Comparison of ENCODE assay signal across 8 cellular contexts in the genomic region with DNA sequence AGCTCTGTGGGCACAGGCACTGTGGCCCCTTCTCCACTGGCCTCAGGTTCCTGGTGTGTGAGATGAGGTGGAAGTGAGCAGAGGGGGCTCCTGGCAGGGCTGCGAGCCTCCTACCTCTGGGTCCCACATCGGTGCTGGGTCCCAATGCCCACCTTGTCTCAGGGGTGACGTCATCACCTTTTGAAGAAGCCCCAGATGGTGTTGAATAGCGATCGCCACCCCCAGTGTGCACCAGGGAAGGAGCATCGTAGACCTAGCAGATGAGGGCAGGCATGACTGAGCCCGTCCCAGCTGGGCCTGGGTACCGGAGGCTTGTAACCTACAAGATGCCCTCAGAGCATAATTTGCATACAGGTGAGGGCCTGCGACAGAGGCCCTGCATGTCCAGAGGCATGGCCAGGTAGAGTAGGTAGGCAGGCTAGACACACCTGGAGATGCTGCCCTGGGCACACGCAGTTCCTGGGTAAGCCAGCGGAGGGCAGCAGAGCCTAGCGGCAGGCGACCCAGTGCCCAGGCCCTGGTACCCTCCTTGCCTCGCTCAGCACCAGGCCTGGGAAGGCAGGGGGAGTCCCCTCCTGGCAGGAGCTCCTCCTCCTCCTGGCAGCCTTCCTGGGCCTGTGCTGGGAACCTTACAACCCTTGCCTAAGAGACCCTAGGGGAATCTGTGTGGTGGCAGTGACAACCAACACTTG. TPM values are rescaled to one million over a fixed set of nuclear protein-coding genes. Genes with fewer than 3 reads are reported as not detected.
A peak's percentile ranks its signal among the peaks of the same experiment; 100 is the strongest.
DNase-seq lines count a peak whose midpoint lies in the region; ATAC-seq lines count a peak whose summit lies in the region.

No MANE protein-coding gene starts in this region.

- ATAC-seq in activated CD8-positive, alpha-beta T cell treated with anti-CD3 and anti-CD28 coated beads, Interleukin-2, amount 10 ng/mL, durations not matched to agents 7 days and 5 days: peak; percentile 84
- no peak for ATAC-seq in GM21381 (IDR thresholded peaks at IDR 0.05; ENCODE audit: unreplicated experiment)

- H3K4me3 Mint-ChIP-seq in activated CD8-positive, alpha-beta T cell treated with anti-CD3 and anti-CD28 coated beads, Interleukin-2, amount 10 ng/mL, durations not matched to agents 7 days and 5 days: no peak overlapping the region

- CTCF ChIA-PET in activated CD8-positive, alpha-beta T cell treated with anti-CD3 and anti-CD28 coated beads, Interleukin-2, amount 10 ng/mL, durations not matched to agents 7 days and 5 days (lab: Charles Lee): interaction anchor here (0.6 to 4.1 kb wide), 8 partner anchors 18 to 570 kb away, joined by 3 to 23 read pairs (median 4); no protein-coding TSS in a partner anchor

- H3K27ac Mint-ChIP-seq in activated CD8-positive, alpha-beta T cell treated with anti-CD3 and anti-CD28 coated beads, Interleukin-2, amount 10 ng/mL, durations not matched to agents 7 days and 5 days: no peak overlapping the region

- no peaks in the 10 kb centered on the region for H3K36me3 Mint-ChIP-seq in activated CD8-positive, alpha-beta T cell treated with anti-CD3 and anti-CD28 coated beads, Interleukin-2, amount 10 ng/mL, durations not matched to agents 7 days and 5 days (ENCODE audit: low read depth)

- no peaks in the 10 kb centered on the region for H3K9me3 Mint-ChIP-seq in activated CD8-positive, alpha-beta T cell treated with anti-CD3 and anti-CD28 coated beads, Interleukin-2, amount 10 ng/mL, durations not matched to agents 7 days and 5 days (ENCODE audit: insufficient read depth)

- POLR2A ChIA-PET in activated CD8-positive, alpha-beta T cell treated with anti-CD3 and anti-CD28 coated beads, Interleukin-2, amount 10 ng/mL, durations not matched to agents 7 days and 5 days (lab: Charles Lee): no interaction called here

- DNase-seq in COR-L47 (lab: John Stamatoyannopoulos, UW) (peak; percentile 38), HCEC 1CT (peak; percentile 46), NCI-H510A treated with DMSO at 0.1 percent for 48 hours (lab: John Stamatoyannopoulos, UW) (peak; percentile 94), mesenteric fat pad (ENCODE audit: low spot score) (peak; percentile 93)
- peak; percentile 71 for DNase-seq in activated CD8-positive, alpha-beta T cell treated with anti-CD3 and anti-CD28 coated beads, Interleukin-2, amount 10 ng/mL, durations not matched to agents 7 days and 5 days
- DNase-seq in effector CD8-positive, alpha-beta T cell (lab: John Stamatoyannopoulos, UW): peak; percentile 52
- peak; percentile 29 to 48 for DNase-seq in stimulated activated CD8-positive, alpha-beta memory T cell treated with anti-CD3 and anti-CD28 coated beads, Interleukin-2, amount 100 ng/mL, for 1 hour (ENCODE audit: low read depth in 2 of 2)

- H3K4me1 Mint-ChIP-seq in activated CD8-positive, alpha-beta T cell treated with anti-CD3 and anti-CD28 coated beads, Interleukin-2, amount 10 ng/mL, durations not matched to agents 7 days and 5 days (ENCODE audit: low read depth): peaks cover 6% of the 10 kb centered on the region

- peaks cover 2% of the 10 kb centered on the region for H3K27me3 Mint-ChIP-seq in activated CD8-positive, alpha-beta T cell treated with anti-CD3 and anti-CD28 coated beads, Interleukin-2, amount 10 ng/mL, durations not matched to agents 7 days and 5 days (ENCODE audit: low read depth)

RNA-seq across cellular contexts. Expression of gene TPCN2, which starts 52.5 kb away (rescaled TPM):
- 10 to 100 TPM; 19.1 to 21.2 TPM for total RNA-seq in activated CD8-positive, alpha-beta T cell treated with anti-CD3 and anti-CD28 coated beads, Interleukin-2, amount 10 ng/mL, durations not matched to agents 7 days and 5 days
- total RNA-seq in mesenteric fat pad: 17.1 TPM

RNA-seq across cellular contexts. Expression of gene SMIM38, which starts 54.5 kb away (rescaled TPM):
- under 1 TPM in 1 of 2 experiments, not detected in 1; 0.18 TPM for total RNA-seq in activated CD8-positive, alpha-beta T cell treated with anti-CD3 and anti-CD28 coated beads, Interleukin-2, amount 10 ng/mL, durations not matched to agents 7 days and 5 days
- total RNA-seq in mesenteric fat pad: 0.29 TPM

Comparison
In these comparisons a context has a peak if more than half of its experiments do, and no peak if none do; other contexts are left out.
1. DNase-seq: peak in every context shown above with its lines; median percentile 94 in NCI-H510A treated with DMSO at 0.1 percent for 48 hours; 93 in mesenteric fat pad; 71 in activated CD8-positive, alpha-beta T cell treated with anti-CD3 and anti-CD28 coated beads, Interleukin-2, amount 10 ng/mL, durations not matched to agents 7 days and 5 days; 52 in effector CD8-positive, alpha-beta T cell; 46 in HCEC 1CT; 38 in stimulated activated CD8-positive, alpha-beta memory T cell treated with anti-CD3 and anti-CD28 coated beads, Interleukin-2, amount 100 ng/mL, for 1 hour; 38 in COR-L47.